ENCODE assay signal across 2 cellular contexts in genomic region chr3:46417841-46418611, GRCh38.
TF ChIP-seq lines count a peak whose summit lies in the region.

No MANE protein-coding gene starts in this region.

TF ChIP-seq in HepG2, 621 proteins besides CTCF, POLR2A, EP300 and RAD21:
- TF ChIP-seq ISX (CRISPR knock-in tag; conservative IDR thresholded peaks at IDR 0.05) (no peak), CEBPB (IDR thresholded peaks at IDR 0.05; ENCODE audit: borderline replicate concordance, low read depth, low read length) (peak; percentile 42; the same call in 1 of the 2 replicates), PRDM10 (CRISPR knock-in tag; IDR thresholded peaks at IDR 0.05; ENCODE audit: low read depth) (no peak), STAT5B (CRISPR knock-in tag; IDR thresholded peaks at IDR 0.05) (no peak), PBX2 (CRISPR knock-in tag; IDR thresholded peaks at IDR 0.05) (no peak)

TF ChIP-seq in WTC11, 78 proteins besides CTCF, POLR2A, EP300 and RAD21:
- TF ChIP-seq SP1 (CRISPR knock-in tag; conservative IDR thresholded peaks at IDR 0.05) (no peak), ZMAT4 (CRISPR knock-in tag; IDR thresholded peaks at IDR 0.05) (no peak), AR (CRISPR knock-in tag; IDR thresholded peaks at IDR 0.05) (no peak), NR3C1 (CRISPR knock-in tag; conservative IDR thresholded peaks at IDR 0.05; ENCODE audit: low read depth) (no peak), ARID4B (CRISPR knock-in tag; IDR thresholded peaks at IDR 0.05; ENCODE audit: borderline replicate concordance) (no peak), ZNF219 (CRISPR knock-in tag; IDR thresholded peaks at IDR 0.05; ENCODE audit: borderline replicate concordance) (no peak), MAX (CRISPR knock-in tag; IDR thresholded peaks at IDR 0.05) (0 out of 2 replicates have a peak, but pooled peaks have one; percentile 27), ZNF532 (CRISPR knock-in tag; IDR thresholded peaks at IDR 0.05; ENCODE audit: borderline replicate concordance) (no peak)
TF ChIP-seq in WTC11: peak in this region for 1.
